In genomic region chrX:22758807-22759481, GRCh38 we compare ENCODE assay signal across 15 cellular contexts.
DNase-seq lines count a peak whose midpoint lies in the region; ATAC-seq and TF ChIP-seq lines count a peak whose summit lies in the region.
"Had no signal": no experiment of that assay in that cellular context is flagged by ENCODE, and none has a peak within 500 bp of the region (broad histone marks: within the 10 kb centered on the region; RNA-seq: fewer than 3 reads in every experiment).

No MANE protein-coding gene starts in this region.

- no peaks in the 10 kb centered on the region for H3K4me1 Mint-ChIP-seq in progenitor cell of endocrine pancreas (ENCODE audit: low read depth)

- H3K4me2 ChIP-seq in PC-3 (ENCODE audit: low read length) (no peak overlapping the region), Karpas-422 (ENCODE audit: low read depth, low read length, poor library complexity, severe bottlenecking) (no peak overlapping the region)

- H3K36me3 ChIP-seq in PC-3 (ENCODE audit: low read depth, low read length): no peaks in the 10 kb centered on the region
- no peaks in the 10 kb centered on the region for H3K36me3 ChIP-seq in Karpas-422 (ENCODE audit: insufficient read depth, low read length)
- H3K36me3 ChIP-seq: ascending aorta had no signal

- H3K27ac ChIP-seq in PC-3 (ENCODE audit: low read length): no peak overlapping the region
- no peak overlapping the region for H3K27ac ChIP-seq in Karpas-422 (ENCODE audit: low read length)
- H3K27ac ChIP-seq: ascending aorta, C4-2B had no signal

- H3F3A ChIP-seq in PC-3 (ENCODE audit: low read length, unreplicated experiment): no peaks in the 10 kb centered on the region

- in situ Hi-C loops in KBM-7 (cut with MboI; ENCODE audit: low pct_unique_long_range_greater_than_20kb, low sequenced_read_pairs): no loop called here

- no peaks in the 10 kb centered on the region for H3K9me3 Mint-ChIP-seq in progenitor cell of endocrine pancreas (ENCODE audit: low read depth)
- H3K9me3 Mint-ChIP-seq: dendritic cell treated with granulocyte-macrophage colony-stimulating factor and Interleukin-4, amounts not matched to agents 40 ng/mL and 50 ng/mL, for 4 days had no signal

- H3K27me3 Mint-ChIP-seq in progenitor cell of endocrine pancreas: no peaks in the 10 kb centered on the region
- H3K27me3 Mint-ChIP-seq: dendritic cell treated with granulocyte-macrophage colony-stimulating factor and Interleukin-4, amounts not matched to agents 40 ng/mL and 50 ng/mL, for 4 days had no signal

- H3K9me2 ChIP-seq in PC-3 (replicated peaks; ENCODE audit: low read length) (no peaks in the 10 kb centered on the region), Karpas-422 (replicated peaks; ENCODE audit: insufficient read depth, low read length) (no peaks in the 10 kb centered on the region)

- H3K4me1 ChIP-seq in PC-3 (ENCODE audit: insufficient read depth, low read length): no peaks in the 10 kb centered on the region
- no peaks in the 10 kb centered on the region for H3K4me1 ChIP-seq in Karpas-422 (ENCODE audit: low read length)
- H3K4me1 ChIP-seq: ascending aorta had no signal

- no peak overlapping the region for H3K4me3 ChIP-seq in PC-3 (ENCODE audit: low read length)
- no peak overlapping the region for H3K4me3 ChIP-seq in Karpas-422 (ENCODE audit: low read length)
- H3K4me3 ChIP-seq in lower leg skin (ENCODE audit: low read depth, poor library complexity, severe bottlenecking): no peak overlapping the region
- H3K4me3 ChIP-seq: ascending aorta had no signal

- TF ChIP-seq CTCF in PC-3 (conservative IDR thresholded peaks at IDR 0.05; ENCODE audit: low read depth, low read length) (no peak), progenitor cell of endocrine pancreas (IDR thresholded peaks at IDR 0.05; ENCODE audit: unreplicated experiment) (no peak), lower leg skin (IDR thresholded peaks at IDR 0.05) (no peak)

- POLR2A ChIA-PET in PC-3 (lab: Charles Lee; ENCODE audit: unreplicated experiment): no interaction called here

- BruUV-seq in PC-3 (replicated peaks; lab: Mats Ljungman, UMichigan): no TSS peak

- TF ChIP-seq POLR2A in lower leg skin (IDR thresholded peaks at IDR 0.05): no peak

- 86 to 91% methylated on average over 6 of the region's 6 CpGs for WGBS in lower leg skin, 2 donors

- H2AFZ ChIP-seq in PC-3 (ENCODE audit: low read length) (no peak overlapping the region), Karpas-422 (ENCODE audit: low read length) (no peak overlapping the region)

- no peak overlapping the region for H3K27ac Mint-ChIP-seq in progenitor cell of endocrine pancreas
- H3K27ac Mint-ChIP-seq: dendritic cell treated with granulocyte-macrophage colony-stimulating factor and Interleukin-4, amounts not matched to agents 40 ng/mL and 50 ng/mL, for 4 days had no signal

- H3K9me3 ChIP-seq in PC-3 (ENCODE audit: low read length) (no peaks in the 10 kb centered on the region), Karpas-422 (ENCODE audit: low read length) (no peaks in the 10 kb centered on the region)
- H3K9me3 ChIP-seq: ascending aorta had no signal

- CTCF ChIA-PET in PC-3 (lab: Charles Lee): no interaction called here

- H4K20me1 ChIP-seq in PC-3 (ENCODE audit: low read length): no peaks in the 10 kb centered on the region
- H4K20me1 ChIP-seq in Karpas-422 (ENCODE audit: insufficient read depth, low read depth, low read length): no peaks in the 10 kb centered on the region

- DNase-seq in PC-3 (peak; percentile 12), Karpas-422 (no peak), KBM-7 (no peak), progenitor cell of endocrine pancreas (ENCODE audit: low spot score, unreplicated experiment) (no peak), lower leg skin (ENCODE audit: low spot score in 2 of 2) (no peak)
- DNase-seq: activated CD4-positive, alpha-beta T cell treated with anti-CD3 and anti-CD28 coated beads for 48 hours; H7; mammary epithelial cell; T-helper 2 cell had no signal

- no peaks in the 10 kb centered on the region for H3K36me3 Mint-ChIP-seq in progenitor cell of endocrine pancreas (ENCODE audit: insufficient read depth)

- H3K4me3 Mint-ChIP-seq in progenitor cell of endocrine pancreas (ENCODE audit: low read depth): no peak overlapping the region
- H3K4me3 Mint-ChIP-seq: dendritic cell treated with granulocyte-macrophage colony-stimulating factor and Interleukin-4, amounts not matched to agents 40 ng/mL and 50 ng/mL, for 4 days had no signal

- peak; percentile 79 for ATAC-seq in GM18907 (IDR thresholded peaks at IDR 0.05; ENCODE audit: unreplicated experiment)
- peak; percentile 83 for ATAC-seq in GM21717 (IDR thresholded peaks at IDR 0.05; ENCODE audit: unreplicated experiment)
- peak; percentile 66 for ATAC-seq in HG03066 (IDR thresholded peaks at IDR 0.05; ENCODE audit: low read depth, unreplicated experiment)
- ATAC-seq in PC-3: no peak; the same call in 1 of the 2 replicates

- H3K79me2 ChIP-seq in PC-3 (ENCODE audit: low read length) (no peaks in the 10 kb centered on the region), Karpas-422 (ENCODE audit: low read length) (no peaks in the 10 kb centered on the region)

- H3K27me3 ChIP-seq in PC-3 (ENCODE audit: low read length) (no peaks in the 10 kb centered on the region), Karpas-422 (ENCODE audit: low read length) (no peaks in the 10 kb centered on the region)
- H3K27me3 ChIP-seq: ascending aorta had no signal

- H3K9ac ChIP-seq in PC-3 (ENCODE audit: low read length): no peak overlapping the region
- H3K9ac ChIP-seq in Karpas-422 (ENCODE audit: low read length): no peak overlapping the region

- intact Hi-C loops in PC-3 (cut with micrococcal nuclease): no loop called here
- intact Hi-C loops in lower leg skin (cut with DNase I; ENCODE audit: low total_unique reads): no loop called here
